33 cellular contexts compared by ENCODE assay signal in the genomic region with DNA sequence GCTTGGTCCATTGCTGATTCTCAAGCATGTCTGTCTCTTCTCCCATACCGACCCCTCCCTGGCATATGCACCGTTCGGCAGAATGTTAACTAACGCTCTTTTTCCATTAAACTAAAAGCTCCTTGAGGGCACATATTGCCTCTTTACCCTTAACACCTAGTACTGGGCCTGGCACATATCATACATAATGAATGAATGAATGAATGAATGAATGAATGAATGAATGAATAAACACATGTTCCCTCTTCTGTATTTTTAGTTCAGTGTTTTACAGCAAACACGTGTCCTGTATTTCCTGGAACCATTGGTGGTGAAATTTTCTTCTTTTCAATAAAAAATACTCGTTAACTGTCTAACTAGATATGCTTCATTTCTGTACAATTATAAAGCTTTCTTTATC.
"Had no signal": no experiment of that assay in that cellular context is flagged by ENCODE, and none has a peak within 500 bp of the region (broad histone marks: within the 10 kb centered on the region; RNA-seq: fewer than 3 reads in every experiment).

No MANE protein-coding gene starts in this region.

- H3K9me3 Mint-ChIP-seq: activated B cell treated with CpG ODN at 0.5 μM for 24 hours; activated CD4-positive, alpha-beta memory T cell treated with anti-CD3 and anti-CD28 coated beads, Interleukin-2, amount 10 ng/mL, durations not matched to agents 7 days and 5 days; activated naive CD4-positive, alpha-beta T cell treated with anti-CD3 and anti-CD28 coated beads for 36 hours; activated naive CD4-positive, alpha-beta T cell treated with anti-CD3 and anti-CD28 coated beads, Interleukin-2, amount 50 U/mL, for 24 hours; activated naive CD8-positive, alpha-beta T cell treated with anti-CD3 and anti-CD28 coated beads for 36 hours; activated naive CD8-positive, alpha-beta T cell treated with anti-CD3 and anti-CD28 coated beads, Interleukin-2, amount 50 U/mL, for 24 hours; activated T-helper 17 cell treated with anti-CD3 and anti-CD28 coated beads, Interleukin-2, amount 50 U/mL, for 72 hours; effector memory CD8-positive, alpha-beta T cell; T-helper 2 cell treated with Interferon-gamma antibody and Interleukin-4, amounts not matched to agents 5 μg/mL and 100 μg/mL, for 36 hours had no signal

- DNase-seq: activated B cell treated with CpG ODN at 0.5 μM for 24 hours; activated CD4-positive, alpha-beta memory T cell treated with anti-CD3 and anti-CD28 coated beads, Interleukin-2, amount 10 ng/mL, durations not matched to agents 7 days and 5 days; activated CD4-positive, alpha-beta T cell treated with anti-CD3 and anti-CD28 coated beads, Interleukin-2, amount 10 ng/mL, durations not matched to agents 24 days and 14 days; activated CD4-positive, alpha-beta T cell treated with anti-CD3 and anti-CD28 coated beads, Interleukin-2, amount 50 U/mL, for 4 hours; activated CD8-positive, alpha-beta memory T cell treated with anti-CD3 and anti-CD28 coated beads, Interleukin-2, amount 50 U/mL, for 48 hours; activated effector memory CD4-positive, alpha-beta T cell treated with anti-CD3 and anti-CD28 coated beads, Interleukin-2, amount 50 U/mL, for 16 hours; activated naive CD4-positive, alpha-beta T cell treated with anti-CD3 and anti-CD28 coated beads for 36 hours; activated naive CD8-positive, alpha-beta T cell treated with anti-CD3 and anti-CD28 coated beads for 36 hours; activated naive CD8-positive, alpha-beta T cell treated with anti-CD3 and anti-CD28 coated beads, Interleukin-2, amount 50 U/mL, for 24 hours; activated T-cell treated with anti-CD3 and anti-CD28 coated beads for 4 hours; adrenal gland; amygdala; aorta; body of pancreas; cortex of kidney; dermis blood vessel endothelial cell; effector CD4-positive, alpha-beta T cell; effector memory CD8-positive, alpha-beta T cell; erythroblast; foreskin keratinocyte; gastrocnemius medialis; glutamatergic neuron; heart left ventricle; T-helper 1 cell; T-helper 17 cell; T1000; WERI-Rb-1 had no signal

- H3K4me1 Mint-ChIP-seq: activated B cell treated with CpG ODN at 0.5 μM for 24 hours; activated CD4-positive, alpha-beta T cell treated with anti-CD3 and anti-CD28 coated beads, Interleukin-2, amount 10 ng/mL, durations not matched to agents 24 days and 14 days; activated naive CD4-positive, alpha-beta T cell treated with anti-CD3 and anti-CD28 coated beads, Interleukin-2, amount 50 U/mL, for 24 hours; activated naive CD8-positive, alpha-beta T cell treated with anti-CD3 and anti-CD28 coated beads for 36 hours; activated naive CD8-positive, alpha-beta T cell treated with anti-CD3 and anti-CD28 coated beads, Interleukin-2, amount 50 U/mL, for 24 hours; activated T-helper 17 cell treated with anti-CD3 and anti-CD28 coated beads, Interleukin-2, amount 50 U/mL, for 72 hours; T-helper 17 cell had no signal

- H3K4me3 ChIP-seq: adrenal gland, body of pancreas, esophagus muscularis mucosa, gastrocnemius medialis, heart left ventricle had no signal

- H3K9me3 ChIP-seq: adrenal gland, body of pancreas, esophagus muscularis mucosa, gastrocnemius medialis, heart left ventricle had no signal

- H3K27me3 Mint-ChIP-seq: activated CD4-positive, alpha-beta memory T cell treated with anti-CD3 and anti-CD28 coated beads, Interleukin-2, amount 10 ng/mL, durations not matched to agents 7 days and 5 days; activated naive CD4-positive, alpha-beta T cell treated with anti-CD3 and anti-CD28 coated beads, Interleukin-2, amount 50 U/mL, for 24 hours had no signal

- H3K27ac Mint-ChIP-seq: activated B cell treated with CpG ODN at 0.5 μM for 24 hours; activated CD4-positive, alpha-beta memory T cell treated with anti-CD3 and anti-CD28 coated beads, Interleukin-2, amount 10 ng/mL, durations not matched to agents 7 days and 5 days; activated CD4-positive, alpha-beta T cell treated with anti-CD3 and anti-CD28 coated beads, Interleukin-2, amount 10 ng/mL, durations not matched to agents 24 days and 14 days; activated naive CD4-positive, alpha-beta T cell treated with anti-CD3 and anti-CD28 coated beads for 36 hours; activated naive CD4-positive, alpha-beta T cell treated with anti-CD3 and anti-CD28 coated beads, Interleukin-2, amount 50 U/mL, for 24 hours; activated naive CD8-positive, alpha-beta T cell treated with anti-CD3 and anti-CD28 coated beads for 36 hours; activated naive CD8-positive, alpha-beta T cell treated with anti-CD3 and anti-CD28 coated beads, Interleukin-2, amount 50 U/mL, for 24 hours; activated T-helper 17 cell treated with anti-CD3 and anti-CD28 coated beads, Interleukin-2, amount 50 U/mL, for 72 hours; effector memory CD8-positive, alpha-beta T cell; T-helper 17 cell; T-helper 2 cell treated with Interferon-gamma antibody and Interleukin-4, amounts not matched to agents 5 μg/mL and 100 μg/mL, for 36 hours had no signal

- H3K36me3 Mint-ChIP-seq: activated naive CD4-positive, alpha-beta T cell treated with anti-CD3 and anti-CD28 coated beads, Interleukin-2, amount 50 U/mL, for 24 hours; activated naive CD8-positive, alpha-beta T cell treated with anti-CD3 and anti-CD28 coated beads for 36 hours had no signal

- H3K36me3 ChIP-seq: adrenal gland, esophagus muscularis mucosa, gastrocnemius medialis, heart left ventricle, WERI-Rb-1 had no signal

- H3K27me3 ChIP-seq: adrenal gland, body of pancreas, gastrocnemius medialis, heart left ventricle had no signal

- ATAC-seq: activated CD4-positive, CD25-positive, alpha-beta regulatory T cell treated with anti-CD3 and anti-CD28 coated beads, Interleukin-2, amount 50 U/mL, for 24 hours; activated naive CD8-positive, alpha-beta T cell treated with anti-CD3 and anti-CD28 coated beads, Interleukin-2, amount 50 U/mL, for 24 hours; activated T-helper 17 cell treated with anti-CD3 and anti-CD28 coated beads, Interleukin-2, amount 50 U/mL, for 72 hours; body of pancreas; effector memory CD8-positive, alpha-beta T cell; foreskin keratinocyte; gastrocnemius medialis; heart left ventricle; T-helper 17 cell had no signal

- H3K27ac ChIP-seq: adrenal gland, body of pancreas, esophagus muscularis mucosa, foreskin keratinocyte, gastrocnemius medialis, heart left ventricle, WERI-Rb-1 had no signal

- FAIRE-seq: colon had no signal

- H3K4me1 ChIP-seq: adrenal gland, body of pancreas, esophagus muscularis mucosa, foreskin keratinocyte, gastrocnemius medialis had no signal

- H3K4me3 Mint-ChIP-seq: activated B cell treated with CpG ODN at 0.5 μM for 24 hours; activated CD4-positive, alpha-beta memory T cell treated with anti-CD3 and anti-CD28 coated beads, Interleukin-2, amount 10 ng/mL, durations not matched to agents 7 days and 5 days; activated CD4-positive, alpha-beta T cell treated with anti-CD3 and anti-CD28 coated beads, Interleukin-2, amount 10 ng/mL, durations not matched to agents 24 days and 14 days; activated naive CD4-positive, alpha-beta T cell treated with anti-CD3 and anti-CD28 coated beads for 36 hours; activated naive CD4-positive, alpha-beta T cell treated with anti-CD3 and anti-CD28 coated beads, Interleukin-2, amount 50 U/mL, for 24 hours; activated naive CD8-positive, alpha-beta T cell treated with anti-CD3 and anti-CD28 coated beads for 36 hours; activated naive CD8-positive, alpha-beta T cell treated with anti-CD3 and anti-CD28 coated beads, Interleukin-2, amount 50 U/mL, for 24 hours; activated T-helper 17 cell treated with anti-CD3 and anti-CD28 coated beads, Interleukin-2, amount 50 U/mL, for 72 hours; effector memory CD8-positive, alpha-beta T cell; T-helper 17 cell; T-helper 2 cell treated with Interferon-gamma antibody and Interleukin-4, amounts not matched to agents 5 μg/mL and 100 μg/mL, for 36 hours had no signal
